In genomic region chr7:24732646-24733413, GRCh38 we compare ENCODE assay signal across 10 cellular contexts. TPM values are rescaled to one million over a fixed set of nuclear protein-coding genes. Genes with fewer than 3 reads are reported as not detected.
DNase-seq lines count a peak whose midpoint lies in the region; ATAC-seq and TF ChIP-seq lines count a peak whose summit lies in the region.
"Had no signal": no experiment of that assay in that cellular context is flagged by ENCODE, and none has a peak within 500 bp of the region (broad histone marks: within the 10 kb centered on the region; RNA-seq: fewer than 3 reads in every experiment).

No MANE protein-coding gene starts in this region.

- H3K56ac ChIP-seq in IMR-90 (ENCODE audit: extremely low read depth, insufficient read depth, low read length) = no peak overlapping the region

- H3K9me3 Mint-ChIP-seq in activated T-helper 1 cell treated with anti-CD3 and anti-CD28 coated beads, Interleukin-12 subunit alpha, Interleukin-12 subunit beta, Interleukin-2, Interleukin-4 antibody, amounts not matched to agents 30 ng/mL and 10 ng/mL and 1 ng/mL, durations not matched to agents 14 hours and 24 hours and 36 hours = no peaks in the 10 kb centered on the region

- TF ChIP-seq POLR2A in IMR-90 (IDR thresholded peaks at IDR 0.05; ENCODE audit: low read depth, low read length) = no peak

- peaks cover 4% of the 10 kb centered on the region for H3K36me3 Mint-ChIP-seq in activated T-helper 1 cell treated with anti-CD3 and anti-CD28 coated beads, Interleukin-12 subunit alpha, Interleukin-12 subunit beta, Interleukin-2, Interleukin-4 antibody, amounts not matched to agents 30 ng/mL and 10 ng/mL and 1 ng/mL, durations not matched to agents 14 hours and 24 hours and 36 hours (ENCODE audit: low read depth)

- CTCF ChIA-PET in BJ (lab: Yijun Ruan, JAX) = interaction anchor here (0.6 to 1.4 kb wide), 4 partner anchors 9 to 337 kb away, joined by 3 to 7 read pairs (median 4); no protein-coding TSS in a partner anchor
- CTCF ChIA-PET in IMR-90 (lab: Yijun Ruan, JAX) = interaction anchor here (0.5 to 0.9 kb wide), 2 partner anchors 31 to 330 kb away, joined by 3 read pairs; no protein-coding TSS in a partner anchor

- H4K5ac ChIP-seq in IMR-90 (ENCODE audit: low read depth, low read length) = peak overlapping the region; percentile 62

- intact Hi-C loops in IMR-90 (cut with micrococcal nuclease) (no loop called here), dorsolateral prefrontal cortex (cut with DNase I) (no loop called here)
- intact Hi-C loops in activated T-helper 1 cell treated with anti-CD3 and anti-CD28 coated beads, Interleukin-12 subunit alpha, Interleukin-12 subunit beta, Interleukin-2, Interleukin-4 antibody, amounts not matched to agents 30 ng/mL and 10 ng/mL and 1 ng/mL, durations not matched to agents 14 hours and 24 hours and 36 hours (cut with micrococcal nuclease) = no loop called here

- H2BK5ac ChIP-seq in IMR-90 (ENCODE audit: low read depth, low read length, poor library complexity, severe bottlenecking) = peak overlapping the region; percentile 76

- dilution Hi-C loops in IMR-90 (cut with HindIII; ENCODE audit: low sequenced_read_pairs, unreplicated experiment) = no loop called here

- no peak overlapping the region for H3K4me2 ChIP-seq in IMR-90 (ENCODE audit: low read depth, low read length)

- POLR2A ChIA-PET in BJ (lab: Charles Lee) (no interaction called here), IMR-90 (lab: Charles Lee; ENCODE audit: unreplicated experiment) (interaction anchor here (0.6 kb wide), 1 partner anchor 1462 kb away, joined by 16 read pairs; no protein-coding TSS in a partner anchor)

- H3K4me3 ChIP-seq in BJ (ENCODE audit: low read depth, low read length) (no peak overlapping the region), IMR-90 (ENCODE audit: insufficient read depth, low read depth, low read length) (no peak overlapping the region), dorsolateral prefrontal cortex (no peak overlapping the region)

- H3K4me1 ChIP-seq in IMR-90 (ENCODE audit: control insufficient read depth, insufficient read depth, low read length) = peaks cover 21% of the 10 kb centered on the region

- peaks cover 26% of the 10 kb centered on the region for H3K9me1 ChIP-seq in IMR-90 (ENCODE audit: insufficient read depth, low read length)

- H2BK15ac ChIP-seq in IMR-90 (ENCODE audit: low read depth, low read length) = no peak overlapping the region; the same call in 2 of the 3 replicates

- peak overlapping the region; percentile 72 for H3K18ac ChIP-seq in IMR-90 (ENCODE audit: low read depth, low read length)

- H3K9ac ChIP-seq in IMR-90 (ENCODE audit: low read depth, low read length) = no peak overlapping the region

- H3K27me3 ChIP-seq in BJ (ENCODE audit: control insufficient read depth, insufficient read depth, low read length) = no peaks in the 10 kb centered on the region
- H3K27me3 ChIP-seq in IMR-90 (ENCODE audit: control insufficient read depth, insufficient read depth, low read length) = no peaks in the 10 kb centered on the region
- no peaks in the 10 kb centered on the region for H3K27me3 ChIP-seq in dorsolateral prefrontal cortex

- BruUV-seq in IMR-90 (replicated peaks; lab: Mats Ljungman, UMichigan) = no TSS peak

- H2BK20ac ChIP-seq in IMR-90 (ENCODE audit: low read depth, low read length) = peak overlapping the region; percentile 48; the same call in 1 of the 2 replicates

- in situ Hi-C loops in IMR-90 (cut with MboI; ENCODE audit: low sequenced_read_pairs) = no loop called here

- DNase-seq in BJ (ENCODE audit: low read depth) (peak; percentile 54), IMR-90 (peak; percentile 92), fibroblast of gingiva (ENCODE audit: low read depth) (peak; percentile 75), dorsolateral prefrontal cortex (no peak), NCI-H1694 treated with DMSO at 0.1 percent for 48 hours (lab: John Stamatoyannopoulos, UW) (no peak)
- DNase-seq in activated effector memory CD4-positive, alpha-beta T cell treated with Interleukin-2 at 50 U/mL for 16 hours = no peak
- DNase-seq in activated T-helper 1 cell treated with anti-CD3 and anti-CD28 coated beads, Interleukin-12 subunit alpha, Interleukin-12 subunit beta, Interleukin-2, Interleukin-4 antibody, amounts not matched to agents 30 ng/mL and 10 ng/mL and 1 ng/mL, durations not matched to agents 14 hours and 24 hours and 36 hours (ENCODE audit: low spot score) = no peak
- DNase-seq: DMS 273 treated with DMSO at 0.1 percent for 48 hours, KBM-7 had no signal

- TF ChIP-seq RAD21 in IMR-90 (IDR thresholded peaks at IDR 0.05; ENCODE audit: low read length) = no peak

- peak overlapping the region; percentile 76 for H3K4ac ChIP-seq in IMR-90 (ENCODE audit: low read depth, low read length)

- H3K36me3 ChIP-seq in BJ (ENCODE audit: control insufficient read depth, insufficient read depth, low read length) = no peaks in the 10 kb centered on the region
- peaks cover 2% of the 10 kb centered on the region for H3K36me3 ChIP-seq in IMR-90 (ENCODE audit: control insufficient read depth, insufficient read depth, low read length)

- no peak for TF ChIP-seq CTCF in BJ (IDR thresholded peaks at IDR 0.05; ENCODE audit: insufficient read depth, low read depth, low read length)
- TF ChIP-seq CTCF in IMR-90 (conservative IDR thresholded peaks at IDR 0.05; ENCODE audit: low read depth, low read length) = no peak
- no peak for TF ChIP-seq CTCF in dorsolateral prefrontal cortex (IDR thresholded peaks at IDR 0.05 in 54 of 56, conservative IDR thresholded peaks at IDR 0.05 in 2 of 56; ENCODE audit: low read depth in 1 of 56, partially characterized antibody in 56 of 56)

- H3K27me3 Mint-ChIP-seq in activated T-helper 1 cell treated with anti-CD3 and anti-CD28 coated beads, Interleukin-12 subunit alpha, Interleukin-12 subunit beta, Interleukin-2, Interleukin-4 antibody, amounts not matched to agents 30 ng/mL and 10 ng/mL and 1 ng/mL, durations not matched to agents 14 hours and 24 hours and 36 hours (ENCODE audit: insufficient read depth) = peaks cover 21% of the 10 kb centered on the region

- peak overlapping the region; percentile 59 for H2BK120ac ChIP-seq in IMR-90 (ENCODE audit: low read depth, low read length)

- H3K4me3 Mint-ChIP-seq in activated T-helper 1 cell treated with anti-CD3 and anti-CD28 coated beads, Interleukin-12 subunit alpha, Interleukin-12 subunit beta, Interleukin-2, Interleukin-4 antibody, amounts not matched to agents 30 ng/mL and 10 ng/mL and 1 ng/mL, durations not matched to agents 14 hours and 24 hours and 36 hours = no peak overlapping the region

- H3K23ac ChIP-seq in IMR-90 (ENCODE audit: low read depth, low read length) = 0 out of 2 replicates have a peak overlapping the region, but pooled peaks have one; percentile 48

- H2AFZ ChIP-seq in IMR-90 (replicated peaks; ENCODE audit: low read length, poor library complexity) = peak overlapping the region; percentile 16

- H4K20me1 ChIP-seq in IMR-90 (ENCODE audit: insufficient read depth, low read length) = peaks cover 5% of the 10 kb centered on the region; the same call in 1 of the 2 replicates

- peaks cover 22% of the 10 kb centered on the region for H3K4me1 Mint-ChIP-seq in activated T-helper 1 cell treated with anti-CD3 and anti-CD28 coated beads, Interleukin-12 subunit alpha, Interleukin-12 subunit beta, Interleukin-2, Interleukin-4 antibody, amounts not matched to agents 30 ng/mL and 10 ng/mL and 1 ng/mL, durations not matched to agents 14 hours and 24 hours and 36 hours (ENCODE audit: low read depth)

- WGBS in IMR-90 (ENCODE audit: extremely low coverage in 2 of 2, insufficient read length in 1 of 2), 2 experiments = 78% methylated on average over 3 of the region's 4 CpGs; no CpG with 5 or more reads in 1 of the 2 experiments

- peak overlapping the region; percentile 11 to 14; a peak in 2 of 4 replicates for H4K8ac ChIP-seq in IMR-90 (ENCODE audit: low read depth in 2 of 2, low read length in 2 of 2)

- peak overlapping the region; percentile 52 for H2AK5ac ChIP-seq in IMR-90 (ENCODE audit: low read depth, low read length)

- H3K27ac Mint-ChIP-seq in activated T-helper 1 cell treated with anti-CD3 and anti-CD28 coated beads, Interleukin-12 subunit alpha, Interleukin-12 subunit beta, Interleukin-2, Interleukin-4 antibody, amounts not matched to agents 30 ng/mL and 10 ng/mL and 1 ng/mL, durations not matched to agents 14 hours and 24 hours and 36 hours = no peak overlapping the region

- peak; percentile 48 for ATAC-seq in GM21526 (IDR thresholded peaks at IDR 0.05; ENCODE audit: low FRiP score, unreplicated experiment)
- ATAC-seq in IMR-90 (ENCODE audit: low read depth) = peak; percentile 81

- peak overlapping the region; percentile 86 for H4K91ac ChIP-seq in IMR-90 (ENCODE audit: insufficient read depth, low read depth, low read length)

- H2AK9ac ChIP-seq in IMR-90 (replicated peaks; ENCODE audit: low read depth, low read length, poor library complexity) = peak overlapping the region; percentile 29

- H3K9me3 ChIP-seq in IMR-90 (ENCODE audit: control insufficient read depth, insufficient read depth, low read length) = no peaks in the 10 kb centered on the region

- H3K27ac ChIP-seq in IMR-90 (ENCODE audit: insufficient read depth, low read length) = peak overlapping the region; percentile 54; the same call in 1 of the 2 replicates
- H3K27ac ChIP-seq in dorsolateral prefrontal cortex = no peak overlapping the region

- H3K14ac ChIP-seq in IMR-90 (replicated peaks; ENCODE audit: low read depth, low read length) = peak overlapping the region; percentile 70

- H3K79me1 ChIP-seq in IMR-90 (ENCODE audit: low read depth in 1 of 2, low read length in 2 of 2) = peaks cover 56 to 59% of the 10 kb centered on the region in 2 experiments

TF ChIP-seq in IMR-90, 13 proteins besides CTCF, POLR2A, EP300 and RAD21 (continues in another document):
- peak; percentile 58; the same call in 1 of the 2 replicates for TF ChIP-seq MXI1 (IDR thresholded peaks at IDR 0.05; ENCODE audit: borderline replicate concordance, low read depth, low read length)
- 0 out of 2 replicates have a peak, but pooled peaks have one; percentile 15 for TF ChIP-seq CEBPB (IDR thresholded peaks at IDR 0.05; ENCODE audit: low read depth, low read length)
- peak; percentile 12; the same call in 1 of the 2 replicates for TF ChIP-seq BHLHE40 (IDR thresholded peaks at IDR 0.05; ENCODE audit: low read depth, low read length)
- TF ChIP-seq FOS (IDR thresholded peaks at IDR 0.05; ENCODE audit: low read depth, low read length) = no peak
- no peak for TF ChIP-seq RCOR1 (IDR thresholded peaks at IDR 0.05; ENCODE audit: insufficient replicate concordance, low read length)
- peak; percentile 98 for TF ChIP-seq NFE2L2 (IDR thresholded peaks at IDR 0.05; ENCODE audit: low read depth, low read length)

RNA-seq across cellular contexts. Expression of gene GSDME, which starts 24.4 kb away (rescaled TPM):
- polyA plus RNA-seq in BJ (2011; rRNA removed) (44.3 and 47.2 TPM in 2 replicates), IMR-90 (2012; rRNA removed) (71.5 and 75.2 TPM in 2 replicates)
- 24.1 and 27.2 TPM in 2 replicates for polyA minus RNA-seq in BJ (2011; rRNA and poly(A)+ RNA removed)
- total RNA-seq in IMR-90 (2012; rRNA removed) (78.7 and 88.3 TPM in 2 replicates), dorsolateral prefrontal cortex (10 to 100 TPM; 12.2 to 43.7 (median 24.5) TPM)
- 49.6 and 55.2 TPM in 2 replicates for polyA plus RNA-seq in IMR-90 (2012; cell fraction: cytosol; rRNA removed)
- 50.0 and 117 TPM in 2 replicates for polyA plus RNA-seq in IMR-90 (2012; cell fraction: nucleus; rRNA removed; ENCODE audit: low replicate concordance)
- total RNA-seq in activated T-helper 1 cell treated with anti-CD3 and anti-CD28 coated beads, Interleukin-12 subunit alpha, Interleukin-12 subunit beta, Interleukin-2, Interleukin-4 antibody, amounts not matched to agents 30 ng/mL and 10 ng/mL and 1 ng/mL, durations not matched to agents 14 hours and 24 hours and 36 hours = 10.6 and 11.0 TPM in 2 replicates

Comparison
In these comparisons a context has a peak if more than half of its experiments do, and no peak if none do; other contexts are left out.
1. DNase-seq: peak in BJ (single experiment), IMR-90 (single experiment) and fibroblast of gingiva (single experiment); none in activated effector memory CD4-positive, alpha-beta T cell treated with Interleukin-2 at 50 U/mL for 16 hours (single experiment), activated T-helper 1 cell treated with anti-CD3 and anti-CD28 coated beads, Interleukin-12 subunit alpha, Interleukin-12 subunit beta, Interleukin-2, Interleukin-4 antibody, amounts not matched to agents 30 ng/mL and 10 ng/mL and 1 ng/mL, durations not matched to agents 14 hours and 24 hours and 36 hours (single experiment), dorsolateral prefrontal cortex (0 of 10) and NCI-H1694 treated with DMSO at 0.1 percent for 48 hours (single experiment).